Comparison of ENCODE assay signal across 30 cellular contexts in genomic region chr13:97347255-97347653, GRCh38.
"Had no signal": no experiment of that assay in that cellular context is flagged by ENCODE, and none has a peak within 500 bp of the region (broad histone marks: within the 10 kb centered on the region; RNA-seq: fewer than 3 reads in every experiment).

No MANE protein-coding gene starts in this region.

- H3K4me1 Mint-ChIP-seq: activated CD4-positive, alpha-beta T cell treated with anti-CD3 and anti-CD28 coated beads for 36 hours; activated CD4-positive, alpha-beta T cell treated with anti-CD3 and anti-CD28 coated beads, Interleukin-2, amount 10 ng/mL, durations not matched to agents 7 days and 5 days; activated naive CD4-positive, alpha-beta T cell treated with anti-CD3 and anti-CD28 coated beads, Interleukin-2, amount 50 U/mL, for 24 hours; activated naive CD8-positive, alpha-beta T cell treated with anti-CD3 and anti-CD28 coated beads, Interleukin-2, amount 10 ng/mL, durations not matched to agents 7 days and 5 days had no signal

- H3K36me3 ChIP-seq: breast epithelium had no signal

- ATAC-seq: activated CD4-positive, alpha-beta T cell treated with anti-CD3 and anti-CD28 coated beads for 36 hours; activated CD4-positive, CD25-positive, alpha-beta regulatory T cell treated with anti-CD3 and anti-CD28 coated beads, Interleukin-2, amount 50 U/mL, for 24 hours; activated CD8-positive, alpha-beta T cell treated with anti-CD3 and anti-CD28 coated beads, Interleukin-2, amount 10 ng/mL, durations not matched to agents 7 days and 5 days; body of pancreas had no signal

- H3K9me3 ChIP-seq: body of pancreas, breast epithelium had no signal

- H3K27me3 Mint-ChIP-seq: activated CD4-positive, alpha-beta T cell treated with anti-CD3 and anti-CD28 coated beads for 36 hours; activated CD4-positive, alpha-beta T cell treated with anti-CD3 and anti-CD28 coated beads, Interleukin-2, amount 10 ng/mL, durations not matched to agents 7 days and 5 days; activated naive CD4-positive, alpha-beta T cell treated with anti-CD3 and anti-CD28 coated beads, Interleukin-2, amount 50 U/mL, for 24 hours; activated naive CD8-positive, alpha-beta T cell treated with anti-CD3 and anti-CD28 coated beads, Interleukin-2, amount 10 ng/mL, durations not matched to agents 7 days and 5 days; activated T-cell treated with anti-CD3 and anti-CD28 coated beads, Interleukin-2, amount 50 U/mL, for 24 hours had no signal

- H3K4me3 Mint-ChIP-seq: activated CD4-positive, alpha-beta T cell treated with anti-CD3 and anti-CD28 coated beads for 36 hours; activated CD4-positive, alpha-beta T cell treated with anti-CD3 and anti-CD28 coated beads, Interleukin-2, amount 10 ng/mL, durations not matched to agents 7 days and 5 days; activated CD8-positive, alpha-beta T cell treated with anti-CD3 and anti-CD28 coated beads, Interleukin-2, amount 10 ng/mL, durations not matched to agents 7 days and 5 days; activated naive CD4-positive, alpha-beta T cell treated with anti-CD3 and anti-CD28 coated beads, Interleukin-2, amount 50 U/mL, for 24 hours; activated naive CD8-positive, alpha-beta T cell treated with anti-CD3 and anti-CD28 coated beads, Interleukin-2, amount 10 ng/mL, durations not matched to agents 7 days and 5 days; activated T-cell treated with anti-CD3 and anti-CD28 coated beads, Interleukin-2, amount 50 U/mL, for 24 hours had no signal

- H3K27me3 ChIP-seq: body of pancreas, breast epithelium had no signal

- H3K9me3 Mint-ChIP-seq: activated CD4-positive, alpha-beta T cell treated with anti-CD3 and anti-CD28 coated beads, Interleukin-2, amount 10 ng/mL, durations not matched to agents 7 days and 5 days; activated naive CD4-positive, alpha-beta T cell treated with anti-CD3 and anti-CD28 coated beads, Interleukin-2, amount 50 U/mL, for 24 hours; activated naive CD8-positive, alpha-beta T cell treated with anti-CD3 and anti-CD28 coated beads, Interleukin-2, amount 10 ng/mL, durations not matched to agents 7 days and 5 days; activated T-cell treated with anti-CD3 and anti-CD28 coated beads, Interleukin-2, amount 50 U/mL, for 24 hours; activated T-helper 2 cell treated with anti-CD3 and anti-CD28 coated beads, Interferon-gamma antibody, Interleukin-2, Interleukin-4, amounts not matched to agents 10 μg/mL and 5 μg/mL and 100 μg/mL, durations not matched to agents 14 hours and 24 hours and 36 hours had no signal

- H3K36me3 Mint-ChIP-seq: activated naive CD8-positive, alpha-beta T cell treated with anti-CD3 and anti-CD28 coated beads, Interleukin-2, amount 10 ng/mL, durations not matched to agents 7 days and 5 days had no signal

- H3K27ac Mint-ChIP-seq: activated CD4-positive, alpha-beta T cell treated with anti-CD3 and anti-CD28 coated beads for 36 hours; activated CD4-positive, alpha-beta T cell treated with anti-CD3 and anti-CD28 coated beads, Interleukin-2, amount 10 ng/mL, durations not matched to agents 7 days and 5 days; activated CD8-positive, alpha-beta T cell treated with anti-CD3 and anti-CD28 coated beads, Interleukin-2, amount 10 ng/mL, durations not matched to agents 7 days and 5 days; activated naive CD4-positive, alpha-beta T cell treated with anti-CD3 and anti-CD28 coated beads, Interleukin-2, amount 50 U/mL, for 24 hours; activated naive CD8-positive, alpha-beta T cell treated with anti-CD3 and anti-CD28 coated beads, Interleukin-2, amount 10 ng/mL, durations not matched to agents 7 days and 5 days; activated T-cell treated with anti-CD3 and anti-CD28 coated beads, Interleukin-2, amount 50 U/mL, for 24 hours; activated T-helper 2 cell treated with anti-CD3 and anti-CD28 coated beads, Interferon-gamma antibody, Interleukin-2, Interleukin-4, amounts not matched to agents 10 μg/mL and 5 μg/mL and 100 μg/mL, durations not matched to agents 14 hours and 24 hours and 36 hours had no signal

- H3K4me3 ChIP-seq: body of pancreas, breast epithelium, PC-9 had no signal

- H3K27ac ChIP-seq: body of pancreas, breast epithelium, PC-9 had no signal

- DNase-seq: activated CD4-positive, alpha-beta T cell treated with anti-CD3 and anti-CD28 coated beads for 36 hours; activated CD4-positive, alpha-beta T cell treated with anti-CD3 and anti-CD28 coated beads, Interleukin-2, amount 10 ng/mL, durations not matched to agents 7 days and 5 days; activated CD4-positive, alpha-beta T cell treated with anti-CD3 and anti-CD28 coated beads, Interleukin-2, amount 50 U/mL, for 48 hours; activated CD8-positive, alpha-beta T cell treated with anti-CD3 and anti-CD28 coated beads, Interleukin-2, amount 10 ng/mL, durations not matched to agents 7 days and 5 days; activated gamma-delta T cell; activated naive CD4-positive, alpha-beta T cell treated with Interleukin-2 at 50 U/mL for 16 hours; activated naive CD8-positive, alpha-beta T cell treated with anti-CD3 and anti-CD28 coated beads, Interleukin-2, amount 10 ng/mL, durations not matched to agents 7 days and 5 days; activated T-cell treated with anti-CD3 and anti-CD28 coated beads, Interleukin-2, amount 50 U/mL, for 24 hours; body of pancreas; Kasumi-1; MM.1S; MV-4-11; NCI-H1092; NCI-H1436 treated with DMSO at 0.1 percent for 48 hours; NCI-H1694 treated with DMSO at 0.1 percent for 48 hours; NCI-H2029 treated with DMSO at 0.1 percent for 48 hours; NCI-H2107; NCI-H2171; NCI-H510A; NCI-H526; NCI-H748 treated with DMSO at 0.1 percent for 48 hours; NK-92 treated with Interleukin-12 subunit alpha and Interleukin-12 subunit beta, amount 100 ng/mL, for 24 hours; PC-9; Right ventricle myocardium superior; SW 1271; T-helper 1 cell had no signal

- H3K4me1 ChIP-seq: breast epithelium had no signal
